26 cellular contexts compared by ENCODE assay signal in genomic region chr11:15579287-15580001, GRCh38.
"Had no signal": no experiment of that assay in that cellular context is flagged by ENCODE, and none has a peak within 500 bp of the region (broad histone marks: within the 10 kb centered on the region; RNA-seq: fewer than 3 reads in every experiment).

No MANE protein-coding gene starts in this region.

- H3K4me3 ChIP-seq: esophagus squamous epithelium, gastroesophageal sphincter, lung, ovary, prostate gland, right atrium auricular region, thyroid gland had no signal

- ATAC-seq: activated CD4-positive, CD25-positive, alpha-beta regulatory T cell treated with anti-CD3 and anti-CD28 coated beads, Interleukin-2, amount 50 U/mL, for 24 hours; activated T-cell treated with anti-CD3 and anti-CD28 coated beads, Interleukin-2, amount 50 U/mL, for 72 hours; gastroesophageal sphincter; left colon; natural killer cell had no signal

- H3K36me3 Mint-ChIP-seq: brain, natural killer cell had no signal

- H3K27ac Mint-ChIP-seq: activated CD4-positive, alpha-beta memory T cell treated with anti-CD3 and anti-CD28 coated beads, Interleukin-2, amount 10 ng/mL, durations not matched to agents 7 days and 5 days; activated CD4-positive, alpha-beta T cell treated with anti-CD3 and anti-CD28 coated beads, Interleukin-2, amount 10 ng/mL, durations not matched to agents 24 days and 14 days; activated T-cell treated with anti-CD3 and anti-CD28 coated beads, Interleukin-2, amount 50 U/mL, for 72 hours; natural killer cell; stimulated activated naive CD8-positive, alpha-beta T cell treated with anti-CD3 and anti-CD28 coated beads, Interleukin-15, Interleukin-2, amounts not matched to agents 100 ng/mL and 50 ng/mL, for 24 hours had no signal

- H3K9me3 ChIP-seq: esophagus squamous epithelium, gastroesophageal sphincter, ovary, prostate gland, right atrium auricular region, thyroid gland had no signal

- H3K27me3 ChIP-seq: gastroesophageal sphincter, ovary, right atrium auricular region, thyroid gland had no signal

- H3K36me3 ChIP-seq: esophagus squamous epithelium, gastroesophageal sphincter, ovary, prostate gland, right atrium auricular region, thyroid gland had no signal

- FAIRE-seq: islet of Langerhans had no signal

- DNase-seq: activated CD4-positive, alpha-beta memory T cell treated with anti-CD3 and anti-CD28 coated beads, Interleukin-2, amount 10 ng/mL, durations not matched to agents 7 days and 5 days; activated CD4-positive, alpha-beta T cell treated with anti-CD3 and anti-CD28 coated beads, Interleukin-2, amount 10 ng/mL, durations not matched to agents 24 days and 14 days; activated effector memory CD4-positive, alpha-beta T cell treated with Interleukin-2 at 50 U/mL for 16 hours; activated naive CD4-positive, alpha-beta T cell treated with anti-CD3 and anti-CD28 coated beads, Interleukin-2, amount 50 U/mL, for 16 hours; activated T-cell treated with anti-CD3 and anti-CD28 coated beads, Interleukin-2, amount 50 U/mL, for 72 hours; aorta; caudate nucleus; dermis blood vessel endothelial cell; esophagus squamous epithelium; head of caudate nucleus; left colon; natural killer cell; ovary; stimulated activated CD4-positive, alpha-beta T cell treated with anti-CD3 and anti-CD28 coated beads, Interleukin-1b, Interleukin-23, amount 100 ng/mL, for 48 hours; substantia nigra; T1000; thyroid gland had no signal

- H3K9me3 Mint-ChIP-seq: activated CD4-positive, alpha-beta memory T cell treated with anti-CD3 and anti-CD28 coated beads, Interleukin-2, amount 10 ng/mL, durations not matched to agents 7 days and 5 days; activated CD4-positive, alpha-beta T cell treated with anti-CD3 and anti-CD28 coated beads, Interleukin-2, amount 10 ng/mL, durations not matched to agents 24 days and 14 days; activated T-cell treated with anti-CD3 and anti-CD28 coated beads, Interleukin-2, amount 50 U/mL, for 72 hours; stimulated activated naive CD8-positive, alpha-beta T cell treated with anti-CD3 and anti-CD28 coated beads, Interleukin-15, Interleukin-2, amounts not matched to agents 100 ng/mL and 50 ng/mL, for 24 hours had no signal

- H3K27ac ChIP-seq: esophagus squamous epithelium, gastroesophageal sphincter, ovary, prostate gland, right atrium auricular region, thyroid gland, VCaP had no signal

- H3K4me1 ChIP-seq: esophagus squamous epithelium, gastroesophageal sphincter, prostate gland, thyroid gland had no signal
